20 cellular contexts compared by ENCODE assay signal in genomic region chr5:65811004-65811403, GRCh38.
A peak's percentile ranks its signal among the peaks of the same experiment; 100 is the strongest.
DNase-seq lines count a peak whose midpoint lies in the region; FAIRE-seq and TF ChIP-seq lines count a peak whose summit lies in the region.
"Had no signal": no experiment of that assay in that cellular context is flagged by ENCODE, and none has a peak within 500 bp of the region (broad histone marks: within the 10 kb centered on the region; RNA-seq: fewer than 3 reads in every experiment).

No MANE protein-coding gene starts in this region.

- H3K4me3 Mint-ChIP-seq in MCF 10A (ENCODE audit: unreplicated experiment) (no peak overlapping the region), immature natural killer cell (no peak overlapping the region)
- H3K4me3 Mint-ChIP-seq: activated naive CD8-positive, alpha-beta T cell treated with anti-CD3 and anti-CD28 coated beads, Interleukin-2, amount 10 ng/mL, durations not matched to agents 7 days and 5 days; nephron had no signal

- intact Hi-C loops in MCF 10A (cut with micrococcal nuclease), result no loop called here
- intact Hi-C loops in breast epithelium (cut with DNase I; ENCODE audit: low total_unique reads), result no loop called here

- DNase-seq in MCF 10A (ENCODE audit: unreplicated experiment) (peak; percentile 75), breast epithelium (ENCODE audit: low spot score in 2 of 2) (no peak), astrocyte of the spinal cord (ENCODE audit: low read depth, low spot score) (peak; percentile 78), hepatic stellate cell (ENCODE audit: low spot score) (peak; percentile 22), D721Med (ENCODE audit: insufficient read length, low spot score) (no peak), mucosa of gallbladder (ENCODE audit: low spot score) (no peak), NCI-H446 (lab: John Stamatoyannopoulos, UW) (no peak), immature natural killer cell (no peak)
- DNase-seq: 8988T; activated CD4-positive, alpha-beta T cell treated with anti-CD3 and anti-CD28 coated beads for 1 hour; activated naive CD8-positive, alpha-beta T cell treated with anti-CD3 and anti-CD28 coated beads, Interleukin-2, amount 10 ng/mL, durations not matched to agents 7 days and 5 days; activated T-cell treated with anti-CD3 and anti-CD28 coated beads for 4 hours; Caco-2; effector memory CD4-positive, alpha-beta T cell; heart right ventricle; Karpas-422; left ventricle myocardium superior; right cardiac atrium; T-helper 1 cell had no signal

- H3K36me3 Mint-ChIP-seq in MCF 10A (ENCODE audit: insufficient read depth, unreplicated experiment) (peaks cover 25% of the 10 kb centered on the region), immature natural killer cell (peaks cover 0 to 4% (median 3%) of the 10 kb centered on the region in 3 donors)

- no peaks in the 10 kb centered on the region for H3K27me3 ChIP-seq in breast epithelium
- H3K27me3 ChIP-seq: heart right ventricle had no signal

- CTCF ChIA-PET in MCF 10A (lab: Yijun Ruan, JAX), result no interaction called here

- H3K9me3 Mint-ChIP-seq in MCF 10A (ENCODE audit: unreplicated experiment), result no peaks in the 10 kb centered on the region
- H3K9me3 Mint-ChIP-seq in immature natural killer cell, result no peaks in the 10 kb centered on the region
- H3K9me3 Mint-ChIP-seq: nephron had no signal

- no peaks in the 10 kb centered on the region for H3K9me3 ChIP-seq in breast epithelium
- H3K9me3 ChIP-seq: Caco-2, heart right ventricle had no signal

- in situ Hi-C loops in astrocyte of the spinal cord (cut with HindIII; ENCODE audit: low sequenced_read_pairs), result no loop called here

- H3K27ac Mint-ChIP-seq in MCF 10A (ENCODE audit: low read depth, unreplicated experiment) (peak overlapping the region; percentile 25), immature natural killer cell (no peak overlapping the region)
- H3K27ac Mint-ChIP-seq: activated naive CD8-positive, alpha-beta T cell treated with anti-CD3 and anti-CD28 coated beads, Interleukin-2, amount 10 ng/mL, durations not matched to agents 7 days and 5 days had no signal

- H3K4me1 Mint-ChIP-seq in MCF 10A (ENCODE audit: insufficient read depth, unreplicated experiment), result peaks cover 9% of the 10 kb centered on the region
- H3K4me1 Mint-ChIP-seq in immature natural killer cell, result no peaks in the 10 kb centered on the region

- no TSS peak for BruUV-seq in MCF 10A (replicated peaks; lab: Mats Ljungman, UMichigan)

- no peak for TF ChIP-seq POLR2A in breast epithelium (IDR thresholded peaks at IDR 0.05)

- H3K27ac ChIP-seq in breast epithelium, result no peak overlapping the region

- H3K4me1 ChIP-seq in breast epithelium, result no peaks in the 10 kb centered on the region

- FAIRE-seq in D721Med (lab: Jason Lieb, UNC), result no peak

- no peaks in the 10 kb centered on the region for H3K36me3 ChIP-seq in breast epithelium

- H3K4me3 ChIP-seq in breast epithelium (no peak overlapping the region), astrocyte of the spinal cord (ENCODE audit: low read depth, low read length) (no peak overlapping the region)
- H3K4me3 ChIP-seq: heart right ventricle had no signal

- H3K27me3 Mint-ChIP-seq in MCF 10A (ENCODE audit: insufficient read depth, unreplicated experiment) (no peaks in the 10 kb centered on the region), immature natural killer cell (ENCODE audit: low read depth in 3 of 3) (peaks cover 0 to 2% (median 0%) of the 10 kb centered on the region in 3 donors)
- H3K27me3 Mint-ChIP-seq: activated naive CD8-positive, alpha-beta T cell treated with anti-CD3 and anti-CD28 coated beads, Interleukin-2, amount 10 ng/mL, durations not matched to agents 7 days and 5 days had no signal

- TF ChIP-seq CTCF in MCF 10A (IDR thresholded peaks at IDR 0.05; ENCODE audit: unreplicated experiment), result no peak
- no peak for TF ChIP-seq CTCF in breast epithelium (IDR thresholded peaks at IDR 0.05)
- TF ChIP-seq CTCF in astrocyte of the spinal cord (IDR thresholded peaks at IDR 0.05; ENCODE audit: low read depth, low read length), result no peak
- TF ChIP-seq CTCF in D721Med (IDR thresholded peaks at IDR 0.05; ENCODE audit: insufficient read depth, missing control alignments), result no peak

- POLR2A ChIA-PET in MCF 10A (lab: Yijun Ruan, JAX), result interaction anchor here (0.9 to 2.5 kb wide), 6 partner anchors 8 to 118 kb away, joined by 3 to 23 read pairs (median 5); partner anchors contain the start of gene ERBIN

Comparison
In these comparisons a context has a peak if more than half of its experiments do, and no peak if none do; other contexts are left out.
1. DNase-seq: peak in MCF 10A (single experiment), astrocyte of the spinal cord (single experiment) and hepatic stellate cell (single experiment); none in breast epithelium (0 of 2), D721Med (single experiment), mucosa of gallbladder (single experiment), NCI-H446 (0 of 2) and immature natural killer cell (0 of 3).